In the genomic region with DNA sequence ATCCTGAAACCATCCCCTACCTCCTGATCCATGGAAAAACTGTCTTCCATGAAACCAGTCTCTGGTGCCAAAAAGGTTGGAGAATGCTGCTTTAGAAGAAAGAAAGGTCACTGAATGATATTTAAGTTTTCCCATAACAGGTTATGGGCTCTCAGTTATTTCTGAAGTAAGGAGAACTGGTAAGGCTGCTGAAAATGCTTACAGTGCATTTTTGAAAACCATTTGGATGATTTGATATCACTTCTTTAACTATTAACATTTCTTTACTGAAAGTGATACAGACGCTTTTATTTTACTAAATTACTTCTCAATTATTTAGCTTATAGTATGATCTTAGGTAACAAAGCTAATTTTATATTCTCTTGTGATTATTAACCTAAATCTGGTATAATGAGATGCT, we compare ENCODE assay signal across 22 cellular contexts.
DNase-seq lines count a peak whose midpoint lies in the region; ATAC-seq, FAIRE-seq and TF ChIP-seq lines count a peak whose summit lies in the region.
"Had no signal": no experiment of that assay in that cellular context is flagged by ENCODE, and none has a peak within 500 bp of the region (broad histone marks: within the 10 kb centered on the region; RNA-seq: fewer than 3 reads in every experiment).

No MANE protein-coding gene starts in this region.

- H2BK5ac ChIP-seq in H1 (ENCODE audit: low read depth, low read length), result no peak overlapping the region

- H3K56ac ChIP-seq in H1 (replicated peaks; ENCODE audit: insufficient read length, low read depth, low read length), result no peak overlapping the region

- no peak for TF ChIP-seq EP300 in HepG2 (IDR thresholded peaks at IDR 0.05; ENCODE audit: low read depth in 2 of 2, low read length in 2 of 2)
- TF ChIP-seq EP300 in HepG2 (CRISPR knock-in tag; IDR thresholded peaks at IDR 0.05; ENCODE audit: borderline replicate concordance), result no peak
- TF ChIP-seq EP300 in H1 (IDR thresholded peaks at IDR 0.05; ENCODE audit: borderline replicate concordance in 1 of 2, low read depth in 2 of 2, low read length in 2 of 2), result no peak

- H4K5ac ChIP-seq in H1 (ENCODE audit: insufficient read length, low read depth, low read length), result no peak overlapping the region

- no peak overlapping the region for H3K4me3 ChIP-seq in HepG2 (replicated peaks in 1 of 3; ENCODE audit: insufficient read depth in 1 of 3, low read depth in 2 of 3, low read length in 3 of 3)
- no peak overlapping the region for H3K4me3 ChIP-seq in right lobe of liver
- H3K4me3 ChIP-seq in RWPE2 (ENCODE audit: severe bottlenecking), result no peak overlapping the region
- no peak overlapping the region for H3K4me3 ChIP-seq in H1 (ENCODE audit: extremely low read depth in 1 of 4, insufficient read depth in 2 of 4, low read depth in 3 of 4, low read length in 4 of 4)
- H3K4me3 ChIP-seq: BLaER1 had no signal

- no peaks in the 10 kb centered on the region for H3K79me2 ChIP-seq in HepG2 (ENCODE audit: insufficient read depth, low read length)
- H3K79me2 ChIP-seq in H1 (ENCODE audit: control insufficient read depth in 1 of 2, insufficient read depth in 2 of 2, low read length in 2 of 2), result no peaks in the 10 kb centered on the region

- no peaks in the 10 kb centered on the region for H3K4me1 ChIP-seq in HepG2 (ENCODE audit: insufficient read depth, low read length)
- H3K4me1 ChIP-seq in right lobe of liver, result no peaks in the 10 kb centered on the region
- peaks cover 10% of the 10 kb centered on the region for H3K4me1 ChIP-seq in RWPE2 (ENCODE audit: insufficient read depth, poor library complexity, severe bottlenecking)
- H3K4me1 ChIP-seq in H1 (replicated peaks in 1 of 4; ENCODE audit: control insufficient read depth in 3 of 4, insufficient read depth in 4 of 4, low read length in 3 of 4), result no peaks in the 10 kb centered on the region
- H3K4me1 ChIP-seq: BE2C, BLaER1 had no signal

- H3K36me3 ChIP-seq in HepG2 (replicated peaks in 1 of 2; ENCODE audit: control insufficient read depth in 1 of 2, insufficient read depth in 2 of 2, low read length in 2 of 2) (no peaks in the 10 kb centered on the region), right lobe of liver (no peaks in the 10 kb centered on the region), RWPE2 (ENCODE audit: low read depth) (no peaks in the 10 kb centered on the region), H1 (ENCODE audit: control insufficient read depth in 2 of 4, insufficient read depth in 4 of 4, low read length in 3 of 4) (no peaks in the 10 kb centered on the region)
- H3K36me3 ChIP-seq: BE2C, BLaER1 had no signal

- H2BK12ac ChIP-seq in H1 (ENCODE audit: low read depth, low read length), result no peak overlapping the region

- H3K27me3 ChIP-seq in HepG2 (ENCODE audit: control insufficient read depth in 1 of 2, insufficient read depth in 2 of 2, low read length in 2 of 2) (no peaks in the 10 kb centered on the region), right lobe of liver (no peaks in the 10 kb centered on the region), RWPE2 (ENCODE audit: insufficient read depth, poor library complexity, severe bottlenecking) (no peaks in the 10 kb centered on the region), H1 (replicated peaks in 1 of 4; ENCODE audit: control insufficient read depth in 3 of 4, extremely low read depth in 1 of 4, insufficient read depth in 3 of 4, low read length in 3 of 4) (no peaks in the 10 kb centered on the region)
- H3K27me3 ChIP-seq: BE2C, BLaER1 had no signal

- WGBS in HepG2 (ENCODE audit: low lambda C conversion rate), result 18% methylated on average over 1 of the region's 1 CpG
- 31% methylated on average over 1 of the region's 1 CpG for WGBS in right lobe of liver (ENCODE audit: insufficient coverage, low coverage, low lambda C conversion rate, missing lambda C conversion rate)
- 36% methylated on average over 1 of the region's 1 CpG; no CpG with 5 or more reads in 1 of the 2 experiments for WGBS in H1 (ENCODE audit: extremely low coverage in 1 of 2, insufficient coverage in 1 of 2, insufficient read length in 1 of 2, insufficient replicate concordance in 2 of 2, low coverage in 1 of 2, low lambda C conversion rate in 2 of 2, missing lambda C conversion rate in 1 of 2), 2 experiments

- H3K18ac ChIP-seq in H1 (ENCODE audit: extremely low read depth, low read length), result no peak overlapping the region

- H2BK120ac ChIP-seq in H1 (replicated peaks; ENCODE audit: low read depth, low read length), result no peak overlapping the region

- H3K14ac ChIP-seq in H1 (ENCODE audit: insufficient read length), result no peak overlapping the region

- H4K91ac ChIP-seq in H1 (replicated peaks; ENCODE audit: insufficient read length, low read length), result no peak overlapping the region

- TF ChIP-seq POLR2A in HepG2 (IDR thresholded peaks at IDR 0.05; ENCODE audit: insufficient read depth in 1 of 2, low read depth in 2 of 2, low read length in 2 of 2) (no peak), right lobe of liver (IDR thresholded peaks at IDR 0.05) (no peak), H1 (IDR thresholded peaks at IDR 0.05; ENCODE audit: control extremely low read depth in 1 of 2, low read depth in 2 of 2, low read length in 2 of 2) (no peak)

- H3K79me1 ChIP-seq in H1 (ENCODE audit: low read depth, low read length), result no peaks in the 10 kb centered on the region

- FAIRE-seq in HepG2 (lab: Jason Lieb, UNC) (no peak), H1 (lab: Jason Lieb, UNC) (no peak)
- FAIRE-seq: G401.6, GM12891 had no signal

- no peak overlapping the region for H2BK15ac ChIP-seq in H1 (ENCODE audit: low read length)

- H3K27ac ChIP-seq in HepG2 (ENCODE audit: extremely low read length, insufficient read depth, low read length), result no peak overlapping the region
- H3K27ac ChIP-seq in right lobe of liver, result no peak overlapping the region
- H3K27ac ChIP-seq in RWPE2 (ENCODE audit: poor library complexity, severe bottlenecking), result no peak overlapping the region
- no peak overlapping the region for H3K27ac ChIP-seq in H1 (ENCODE audit: low read depth, low read length)
- H3K27ac ChIP-seq in epithelial cell of prostate, result peak overlapping the region; percentile 33
- H3K27ac ChIP-seq: 22Rv1, BLaER1 had no signal

- DNase-seq in HepG2 (ENCODE audit: low spot score), result no peak
- no peak for DNase-seq in right lobe of liver
- no peak for DNase-seq in RWPE2 (ENCODE audit: low spot score)
- DNase-seq in H1 (ENCODE audit: low read depth in 1 of 2, low spot score in 2 of 2), result no peak
- no peak for DNase-seq in epithelial cell of prostate (ENCODE audit: low read depth, low spot score)
- no peak for DNase-seq in cortex of kidney (lab: John Stamatoyannopoulos, UW)
- no peak for DNase-seq in DMS114 treated with DMSO at 0.1 percent for 48 hours (lab: John Stamatoyannopoulos, UW; ENCODE audit: unreplicated experiment)
- DNase-seq: ACHN; BE2C; C1 segment of cervical spinal cord; CD4-positive, alpha-beta memory T cell; CD4-positive, CD25-positive, alpha-beta regulatory T cell; CD8-positive, alpha-beta memory T cell; COR-L47; DMS 273 treated with DMSO at 0.1 percent for 48 hours; DMS79 treated with DMSO at 0.1 percent for 48 hours; GF-D8 had no signal

- H4K20me1 ChIP-seq in HepG2 (ENCODE audit: insufficient read depth, low read length), result no peaks in the 10 kb centered on the region
- H4K20me1 ChIP-seq in H1 (replicated peaks in 1 of 2; ENCODE audit: control insufficient read depth in 1 of 2, insufficient read depth in 2 of 2, low read length in 2 of 2), result no peaks in the 10 kb centered on the region
- H4K20me1 ChIP-seq: BLaER1 had no signal

- H4K8ac ChIP-seq in H1 (ENCODE audit: extremely low read depth, insufficient read depth, low read length), result no peak overlapping the region

- intact Hi-C loops in HepG2 (cut with micrococcal nuclease; ENCODE audit: unreplicated experiment) (no loop called here), right lobe of liver (cut with DNase I) (no loop called here)

- TF ChIP-seq RAD21 in HepG2 (CRISPR knock-in tag; IDR thresholded peaks at IDR 0.05) (no peak), H1 (IDR thresholded peaks at IDR 0.05 in 1 of 2, conservative IDR thresholded peaks at IDR 0.05 in 1 of 2; ENCODE audit: low read depth in 2 of 2, low read length in 2 of 2) (no peak)

- H3K9ac ChIP-seq in HepG2 (ENCODE audit: insufficient read depth, low read depth, low read length) (no peak overlapping the region), H1 (replicated peaks in 1 of 4; ENCODE audit: extremely low read depth in 1 of 4, low read depth in 3 of 4, low read length in 3 of 4) (no peak overlapping the region)
- H3K9ac ChIP-seq: BLaER1 had no signal

- H3K23me2 ChIP-seq in H1 (ENCODE audit: low read depth, low read length), result no peaks in the 10 kb centered on the region

- H3K23ac ChIP-seq in H1 (ENCODE audit: insufficient read length), result no peak overlapping the region

- no peak overlapping the region for H3K4ac ChIP-seq in H1 (replicated peaks; ENCODE audit: insufficient read length, low read depth, low read length)

- H3K4me2 ChIP-seq in HepG2 (ENCODE audit: low read depth, low read length) (no peak overlapping the region), H1 (ENCODE audit: insufficient read depth in 1 of 2, low read depth in 2 of 2, low read length in 2 of 2) (no peak overlapping the region)
- H3K4me2 ChIP-seq: BLaER1 had no signal

- H3K9me3 ChIP-seq in HepG2 (ENCODE audit: low read length) (peaks cover 57% of the 10 kb centered on the region), right lobe of liver (no peaks in the 10 kb centered on the region), RWPE2 (ENCODE audit: severe bottlenecking) (no peaks in the 10 kb centered on the region), H1 (ENCODE audit: insufficient read depth in 2 of 2, low read depth in 1 of 2, low read length in 1 of 2) (peaks cover 2 to 4% of the 10 kb centered on the region in 2 experiments; a peak in 1 of 4 replicates)
- H3K9me3 ChIP-seq: BE2C, BLaER1 had no signal

- H2AFZ ChIP-seq in HepG2 (ENCODE audit: low read length) (no peak overlapping the region), H1 (ENCODE audit: low read length) (no peak overlapping the region)

- no TSS peak for BruUV-seq in HepG2 (replicated peaks; lab: Mats Ljungman, UMichigan)

- TF ChIP-seq CTCF in HepG2 (CRISPR knock-in tag; IDR thresholded peaks at IDR 0.05), result no peak
- no peak for TF ChIP-seq CTCF in right lobe of liver (IDR thresholded peaks at IDR 0.05)
- no peak for TF ChIP-seq CTCF in RWPE2 (IDR thresholded peaks at IDR 0.05; ENCODE audit: poor library complexity, severe bottlenecking)
- no peak for TF ChIP-seq CTCF in H1 (IDR thresholded peaks at IDR 0.05; ENCODE audit: control extremely low read depth in 1 of 3, insufficient read depth in 1 of 3, low read depth in 1 of 3, low read length in 3 of 3)

- CTCF ChIA-PET in HepG2 (lab: Yijun Ruan, JAX; ENCODE audit: low intra/inter-chr PET ratio, low total read pairs), result no interaction called here
- CTCF ChIA-PET in H1 (lab: Charles Lee; ENCODE audit: partially characterized antibody), result interaction anchor here (0.7 kb wide), 1 partner anchor 51 kb away, joined by 3 read pairs; no protein-coding TSS in a partner anchor

- in situ Hi-C loops in HepG2 (cut with HindIII; ENCODE audit: extremely low pct_ligation_motif_present, low pct_unique_long_range_greater_than_20kb), result no loop called here

- H2AK5ac ChIP-seq in H1 (ENCODE audit: low read depth, low read length), result no peak overlapping the region

- POLR2A ChIA-PET in HepG2 (lab: Yijun Ruan, JAX), result no interaction called here
- POLR2A ChIA-PET in H1 (lab: Charles Lee; ENCODE audit: partially characterized antibody), result interaction anchor here (0.6 to 1.0 kb wide), 2 partner anchors 14 to 304 kb away, joined by 3 read pairs; no protein-coding TSS in a partner anchor

- ATAC-seq in HepG2 (no peak), right lobe of liver (no peak), RWPE2 (ENCODE audit: low read depth) (0 out of 3 replicates have a peak, but pooled peaks have one; percentile 9), GM19035 (IDR thresholded peaks at IDR 0.05; ENCODE audit: unreplicated experiment) (no peak)

- no peak overlapping the region for H2BK20ac ChIP-seq in H1 (ENCODE audit: low read length)
